7 cellular contexts compared by ENCODE assay signal in genomic region chr2:91766349-91767048, GRCh38.
A peak's percentile ranks its signal among the peaks of the same experiment; 100 is the strongest.
DNase-seq lines count a peak whose midpoint lies in the region; ATAC-seq and TF ChIP-seq lines count a peak whose summit lies in the region.
"Not testable (repeated sequence)": the region's sequence is repeated elsewhere in the genome, so short reads cannot be mapped to it uniquely, and the experiment has no call there.

No MANE protein-coding gene starts in this region.

- DNase-seq in EL (peak; percentile 84), LNCaP clone FGC (ENCODE audit: low read depth) (peak; percentile 4), fibroblast of pulmonary artery (ENCODE audit: low read depth) (peak; percentile 40), kidney glomerular epithelial cell (lab: John Stamatoyannopoulos, UW) (peak; percentile 72), trophoblast cell (peak; percentile 49 to 62)
- DNase-seq in RWPE2 (ENCODE audit: low spot score): not testable (repeated sequence)

- not testable (repeated sequence) for H3K14ac ChIP-seq in trophoblast cell (ENCODE audit: low read length)

- TF ChIP-seq CTCF in LNCaP clone FGC (IDR thresholded peaks at IDR 0.05; ENCODE audit: control insufficient read depth, extremely low read depth, insufficient read depth); RWPE2 (IDR thresholded peaks at IDR 0.05; ENCODE audit: poor library complexity, severe bottlenecking); brain (conservative IDR thresholded peaks at IDR 0.05); fibroblast of pulmonary artery (IDR thresholded peaks at IDR 0.05; ENCODE audit: low read length, missing control alignments): not testable (repeated sequence)

- H3K27me3 Mint-ChIP-seq in brain: not testable (repeated sequence)

- peak overlapping the region in 1 of 5 experiments; percentile 53 for H3K4me3 Mint-ChIP-seq in brain

- H3K79me2 ChIP-seq in trophoblast cell (ENCODE audit: control insufficient read depth, insufficient read depth, low read length, poor library complexity): not testable (repeated sequence)

- H3K9me3 ChIP-seq in RWPE2 (ENCODE audit: severe bottlenecking); trophoblast cell (ENCODE audit: insufficient read depth, low read depth, low read length): not testable (repeated sequence)

- not testable (repeated sequence) for H3K9ac ChIP-seq in trophoblast cell (ENCODE audit: low read length)

- H2AFZ ChIP-seq in trophoblast cell (ENCODE audit: insufficient read depth, low read length, poor library complexity): not testable (repeated sequence)

- H3K27ac Mint-ChIP-seq in brain: peak overlapping the region in 3 of 5 experiments; percentile 73 to 86 (median 77)

- peaks cover 55% of the 10 kb centered on the region for H3K4me1 Mint-ChIP-seq in brain

- H3K18ac ChIP-seq in trophoblast cell (ENCODE audit: low read length): not testable (repeated sequence)

- not testable (repeated sequence) for H3K36me3 ChIP-seq in RWPE2 (ENCODE audit: low read depth); trophoblast cell (ENCODE audit: control insufficient read depth in 1 of 2, insufficient read depth in 2 of 2, low read length in 2 of 2)

- H3K23ac ChIP-seq in trophoblast cell (ENCODE audit: low read length): not testable (repeated sequence)

- H3K9me3 Mint-ChIP-seq in brain: peaks cover 0 to 10% (median 0%) of the 10 kb centered on the region in 5 experiments

- not testable (repeated sequence) for H4K8ac ChIP-seq in trophoblast cell (ENCODE audit: low read depth, low read length)

- H3K27me3 ChIP-seq in RWPE2 (ENCODE audit: insufficient read depth, poor library complexity, severe bottlenecking); trophoblast cell (ENCODE audit: insufficient read depth, low read length): not testable (repeated sequence)

- no CpG with 5 or more reads among the region's 9 CpGs for WGBS in trophoblast cell (ENCODE audit: extremely low coverage, insufficient coverage, insufficient read length)

- H3K4me3 ChIP-seq in LNCaP clone FGC (ENCODE audit: low read depth, low read length); RWPE2 (ENCODE audit: severe bottlenecking); fibroblast of pulmonary artery (replicated peaks; ENCODE audit: low read depth, low read length); trophoblast cell (ENCODE audit: low read depth, low read length): not testable (repeated sequence)

- peaks cover 15% of the 10 kb centered on the region for H3K4me1 ChIP-seq in RWPE2 (ENCODE audit: insufficient read depth, poor library complexity, severe bottlenecking)
- H3K4me1 ChIP-seq in trophoblast cell (ENCODE audit: control insufficient read depth in 1 of 2, insufficient read depth in 2 of 2, low read length in 2 of 2): not testable (repeated sequence)

- H3K4me2 ChIP-seq in trophoblast cell (ENCODE audit: low read length): not testable (repeated sequence)

- not testable (repeated sequence) for H2BK5ac ChIP-seq in trophoblast cell (ENCODE audit: low read depth, low read length, poor library complexity)

- not testable (repeated sequence) for H3K36me3 Mint-ChIP-seq in brain

- H3K27ac ChIP-seq in RWPE2 (ENCODE audit: poor library complexity, severe bottlenecking): peak overlapping the region; percentile 47
- H3K27ac ChIP-seq in trophoblast cell (ENCODE audit: low read depth, low read length): not testable (repeated sequence)

- not testable (repeated sequence) for H2BK120ac ChIP-seq in trophoblast cell (ENCODE audit: insufficient read depth, low read length, poor library complexity)

- H3K4ac ChIP-seq in trophoblast cell (ENCODE audit: low read depth, low read length): not testable (repeated sequence)

- ATAC-seq in RWPE2 (ENCODE audit: low read depth): peak; percentile 84

- not testable (repeated sequence) for H2BK12ac ChIP-seq in trophoblast cell (ENCODE audit: low read length)

- not testable (repeated sequence) for H3K79me1 ChIP-seq in trophoblast cell (ENCODE audit: low read length)

- H2AK5ac ChIP-seq in trophoblast cell (ENCODE audit: low read length): not testable (repeated sequence)

- H4K12ac ChIP-seq in trophoblast cell (ENCODE audit: low read depth, low read length): not testable (repeated sequence)

- not testable (repeated sequence) for H4K91ac ChIP-seq in trophoblast cell (ENCODE audit: low read depth, low read length)
